2 cellular contexts compared by ENCODE assay signal in genomic region chr11:47498584-47499152, GRCh38.
TF ChIP-seq lines count a peak whose summit lies in the region.

No MANE protein-coding gene starts in this region.

TF ChIP-seq in GM12878, 131 proteins besides CTCF, POLR2A, EP300 and RAD21:
- TF ChIP-seq PKNOX1 (IDR thresholded peaks at IDR 0.05) (no peak), TCF7 (IDR thresholded peaks at IDR 0.05; ENCODE audit: borderline replicate concordance) (no peak), SUZ12 (IDR thresholded peaks at IDR 0.05; ENCODE audit: unreplicated experiment) (no peak), SIN3A (IDR thresholded peaks at IDR 0.05; ENCODE audit: low read depth, low read length) (no peak), HSF1 (IDR thresholded peaks at IDR 0.05; ENCODE audit: low read depth, low read length) (no peak), MEF2B (IDR thresholded peaks at IDR 0.05; ENCODE audit: partially characterized antibody, poor library complexity, severe bottlenecking) (no peak), E4F1 (IDR thresholded peaks at IDR 0.05; ENCODE audit: borderline replicate concordance, partially characterized antibody) (no peak), YY1 (IDR thresholded peaks at IDR 0.05; ENCODE audit: low read depth, low read length) (no peak), JUND (IDR thresholded peaks at IDR 0.05; ENCODE audit: low read depth, low read length) (no peak), ZSCAN29 (IDR thresholded peaks at IDR 0.05) (no peak), HDAC6 (IDR thresholded peaks at IDR 0.05; ENCODE audit: unreplicated experiment) (no peak), EED (IDR thresholded peaks at IDR 0.05; ENCODE audit: low read depth) (no peak), FOS (IDR thresholded peaks at IDR 0.05; ENCODE audit: borderline replicate concordance, extremely low read depth, insufficient read length) (no peak)
TF ChIP-seq in GM12878: peak in this region for 0.

TF ChIP-seq in WTC11, 78 proteins besides CTCF, POLR2A, EP300 and RAD21:
- TF ChIP-seq NR1H2 (CRISPR knock-in tag; IDR thresholded peaks at IDR 0.05) (no peak), JAZF1 (CRISPR knock-in tag; IDR thresholded peaks at IDR 0.05) (no peak), ZNF425 (CRISPR knock-in tag; conservative IDR thresholded peaks at IDR 0.05) (no peak), JUN (CRISPR knock-in tag; IDR thresholded peaks at IDR 0.05) (no peak), ATF2 (CRISPR knock-in tag; IDR thresholded peaks at IDR 0.05; ENCODE audit: borderline replicate concordance, low read depth) (no peak), TEAD1 (CRISPR knock-in tag; IDR thresholded peaks at IDR 0.05) (no peak), HMGXB4 (CRISPR knock-in tag; IDR thresholded peaks at IDR 0.05) (no peak), SP1 (CRISPR knock-in tag; conservative IDR thresholded peaks at IDR 0.05) (no peak), ZNF671 (CRISPR knock-in tag; IDR thresholded peaks at IDR 0.05) (no peak), CREB1 (CRISPR knock-in tag; IDR thresholded peaks at IDR 0.05) (no peak), ZNF512 (CRISPR knock-in tag; IDR thresholded peaks at IDR 0.05; ENCODE audit: borderline replicate concordance) (no peak), USF1 (CRISPR knock-in tag; IDR thresholded peaks at IDR 0.05) (no peak), GTF2I (CRISPR knock-in tag; conservative IDR thresholded peaks at IDR 0.05) (no peak), ZNF317 (CRISPR knock-in tag; IDR thresholded peaks at IDR 0.05; ENCODE audit: borderline replicate concordance, low read depth) (no peak), ZNF263 (CRISPR knock-in tag; IDR thresholded peaks at IDR 0.05; ENCODE audit: low read depth) (no peak), NFATC4 (CRISPR knock-in tag; IDR thresholded peaks at IDR 0.05) (no peak)
